In the genomic region with DNA sequence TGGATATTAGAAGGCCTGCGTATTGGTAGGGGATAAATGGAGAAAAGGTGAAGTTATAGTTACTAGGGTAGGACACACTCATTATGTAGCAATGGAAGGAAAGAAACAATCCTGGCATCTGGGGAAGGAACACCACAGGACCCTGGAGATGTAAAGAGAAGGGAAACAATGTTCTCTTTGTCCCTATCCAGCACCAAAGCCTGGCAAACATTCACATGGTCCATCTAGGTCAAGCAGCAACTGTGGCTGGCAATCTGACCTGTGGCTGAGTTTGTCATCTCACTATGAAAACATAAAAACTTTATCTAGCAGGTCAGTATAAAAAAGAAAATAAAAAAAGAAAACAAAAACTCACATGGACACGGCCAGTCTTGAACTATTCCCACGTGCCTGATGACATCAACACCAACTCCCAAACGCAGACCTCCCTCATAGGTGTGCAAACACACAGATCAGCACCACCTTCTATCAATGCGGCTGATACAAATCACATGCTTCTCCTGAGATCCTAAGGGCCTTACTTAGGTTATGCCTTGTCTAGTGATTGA, we compare ENCODE assay signal across 1 cellular context.
TF ChIP-seq lines count a peak whose summit lies in the region.

No MANE protein-coding gene starts in this region.

TF ChIP-seq in HepG2, 621 proteins besides CTCF, POLR2A, EP300 and RAD21 (continues in another document):
- TF ChIP-seq, protein P1, sequence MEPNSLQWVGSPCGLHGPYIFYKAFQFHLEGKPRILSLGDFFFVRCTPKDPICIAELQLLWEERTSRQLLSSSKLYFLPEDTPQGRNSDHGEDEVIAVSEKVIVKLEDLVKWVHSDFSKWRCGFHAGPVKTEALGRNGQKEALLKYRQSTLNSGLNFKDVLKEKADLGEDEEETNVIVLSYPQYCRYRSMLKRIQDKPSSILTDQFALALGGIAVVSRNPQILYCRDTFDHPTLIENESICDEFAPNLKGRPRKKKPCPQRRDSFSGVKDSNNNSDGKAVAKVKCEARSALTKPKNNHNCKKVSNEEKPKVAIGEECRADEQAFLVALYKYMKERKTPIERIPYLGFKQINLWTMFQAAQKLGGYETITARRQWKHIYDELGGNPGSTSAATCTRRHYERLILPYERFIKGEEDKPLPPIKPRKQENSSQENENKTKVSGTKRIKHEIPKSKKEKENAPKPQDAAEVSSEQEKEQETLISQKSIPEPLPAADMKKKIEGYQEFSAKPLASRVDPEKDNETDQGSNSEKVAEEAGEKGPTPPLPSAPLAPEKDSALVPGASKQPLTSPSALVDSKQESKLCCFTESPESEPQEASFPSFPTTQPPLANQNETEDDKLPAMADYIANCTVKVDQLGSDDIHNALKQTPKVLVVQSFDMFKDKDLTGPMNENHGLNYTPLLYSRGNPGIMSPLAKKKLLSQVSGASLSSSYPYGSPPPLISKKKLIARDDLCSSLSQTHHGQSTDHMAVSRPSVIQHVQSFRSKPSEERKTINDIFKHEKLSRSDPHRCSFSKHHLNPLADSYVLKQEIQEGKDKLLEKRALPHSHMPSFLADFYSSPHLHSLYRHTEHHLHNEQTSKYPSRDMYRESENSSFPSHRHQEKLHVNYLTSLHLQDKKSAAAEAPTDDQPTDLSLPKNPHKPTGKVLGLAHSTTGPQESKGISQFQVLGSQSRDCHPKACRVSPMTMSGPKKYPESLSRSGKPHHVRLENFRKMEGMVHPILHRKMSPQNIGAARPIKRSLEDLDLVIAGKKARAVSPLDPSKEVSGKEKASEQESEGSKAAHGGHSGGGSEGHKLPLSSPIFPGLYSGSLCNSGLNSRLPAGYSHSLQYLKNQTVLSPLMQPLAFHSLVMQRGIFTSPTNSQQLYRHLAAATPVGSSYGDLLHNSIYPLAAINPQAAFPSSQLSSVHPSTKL (CRISPR knock-in tag; IDR thresholded peaks at IDR 0.05): peak; percentile 64
- TF ChIP-seq SOX6 (IDR thresholded peaks at IDR 0.05) (no peak), SOX6 (CRISPR knock-in tag; IDR thresholded peaks at IDR 0.05) (peak; percentile 44; the same call in 1 of the 2 replicates), GATAD2A (CRISPR knock-in tag; IDR thresholded peaks at IDR 0.05) (peak; percentile 30; the same call in 1 of the 2 replicates), GTF2F1 (IDR thresholded peaks at IDR 0.05; ENCODE audit: low read length) (no peak), CBX5 (CRISPR knock-in tag; IDR thresholded peaks at IDR 0.05; ENCODE audit: borderline replicate concordance) (no peak), NR2F6 (IDR thresholded peaks at IDR 0.05) (no peak), NR2F6 (CRISPR knock-in tag; IDR thresholded peaks at IDR 0.05) (0 out of 2 replicates have a peak, but pooled peaks have one; percentile 6), MAFK (conservative IDR thresholded peaks at IDR 0.05 in 1 of 2, IDR thresholded peaks at IDR 0.05 in 1 of 2; ENCODE audit: low read length in 2 of 2) (no peak), HOXA9 (CRISPR knock-in tag; IDR thresholded peaks at IDR 0.05; ENCODE audit: borderline replicate concordance) (no peak), MED1 (CRISPR knock-in tag; IDR thresholded peaks at IDR 0.05) (0 out of 2 replicates have a peak, but pooled peaks have one; percentile 8), SOX13 (IDR thresholded peaks at IDR 0.05) (no peak), SOX13 (CRISPR knock-in tag; conservative IDR thresholded peaks at IDR 0.05 in 1 of 2, IDR thresholded peaks at IDR 0.05 in 1 of 2) (peak in 1 of 2 experiments; percentile 50; a peak in 2 of 4 replicates), EHMT2 (IDR thresholded peaks at IDR 0.05; ENCODE audit: borderline replicate concordance, low read depth, low read length) (no peak), HDAC2 (CRISPR knock-in tag; IDR thresholded peaks at IDR 0.05) (peak; percentile 27; the same call in 1 of the 2 replicates), ZNF614 (CRISPR knock-in tag; IDR thresholded peaks at IDR 0.05; ENCODE audit: borderline replicate concordance) (0 out of 2 replicates have a peak, but pooled peaks have one; percentile 35), YEATS4 (CRISPR knock-in tag; IDR thresholded peaks at IDR 0.05; ENCODE audit: borderline replicate concordance) (no peak), CENPX (CRISPR knock-in tag; IDR thresholded peaks at IDR 0.05) (no peak), CENPT (CRISPR knock-in tag; IDR thresholded peaks at IDR 0.05; ENCODE audit: low read depth) (no peak), SKI (IDR thresholded peaks at IDR 0.05; ENCODE audit: partially characterized antibody) (no peak), BHLHE40 (IDR thresholded peaks at IDR 0.05; ENCODE audit: low read length) (no peak), MIXL1 (CRISPR knock-in tag; IDR thresholded peaks at IDR 0.05) (0 out of 2 replicates have a peak, but pooled peaks have one; percentile 11), RARA (CRISPR knock-in tag; IDR thresholded peaks at IDR 0.05) (0 out of 2 replicates have a peak, but pooled peaks have one; percentile 21), CC2D1A (CRISPR knock-in tag; IDR thresholded peaks at IDR 0.05) (no peak), YEATS2 (CRISPR knock-in tag; IDR thresholded peaks at IDR 0.05; ENCODE audit: borderline replicate concordance) (0 out of 2 replicates have a peak, but pooled peaks have one; percentile 14), ZNF572 (CRISPR knock-in tag; IDR thresholded peaks at IDR 0.05) (no peak), ZNF644 (CRISPR knock-in tag; IDR thresholded peaks at IDR 0.05; ENCODE audit: low read depth) (peak; percentile 31; the same call in 1 of the 2 replicates), ZNF331 (CRISPR knock-in tag; IDR thresholded peaks at IDR 0.05) (0 out of 2 replicates have a peak, but pooled peaks have one; percentile 49), KDM3A (CRISPR knock-in tag; IDR thresholded peaks at IDR 0.05; ENCODE audit: low read depth) (no peak), GATAD1 (CRISPR knock-in tag; IDR thresholded peaks at IDR 0.05) (0 out of 2 replicates have a peak, but pooled peaks have one; percentile 30), HHEX (CRISPR knock-in tag; IDR thresholded peaks at IDR 0.05) (no peak), THAP11 (CRISPR knock-in tag; IDR thresholded peaks at IDR 0.05) (peak; percentile 17; the same call in 1 of the 2 replicates), RBM22 (optimal IDR thresholded peaks at IDR 0.05; ENCODE audit: low read length) (no peak), ZNF615 (CRISPR knock-in tag; IDR thresholded peaks at IDR 0.05; ENCODE audit: borderline replicate concordance) (no peak), ZNF547 (CRISPR knock-in tag; IDR thresholded peaks at IDR 0.05) (no peak), HMG20A (CRISPR knock-in tag; IDR thresholded peaks at IDR 0.05; ENCODE audit: borderline replicate concordance) (peak; percentile 50; the same call in 1 of the 2 replicates), ZNF431 (CRISPR knock-in tag; IDR thresholded peaks at IDR 0.05; ENCODE audit: borderline replicate concordance, low read depth) (no peak), PPARG (CRISPR knock-in tag; conservative IDR thresholded peaks at IDR 0.05) (peak; percentile 26; the same call in 1 of the 2 replicates), EZH2 (conservative IDR thresholded peaks at IDR 0.05; ENCODE audit: low read depth, low read length) (no peak)
- TF ChIP-seq, protein P2, sequence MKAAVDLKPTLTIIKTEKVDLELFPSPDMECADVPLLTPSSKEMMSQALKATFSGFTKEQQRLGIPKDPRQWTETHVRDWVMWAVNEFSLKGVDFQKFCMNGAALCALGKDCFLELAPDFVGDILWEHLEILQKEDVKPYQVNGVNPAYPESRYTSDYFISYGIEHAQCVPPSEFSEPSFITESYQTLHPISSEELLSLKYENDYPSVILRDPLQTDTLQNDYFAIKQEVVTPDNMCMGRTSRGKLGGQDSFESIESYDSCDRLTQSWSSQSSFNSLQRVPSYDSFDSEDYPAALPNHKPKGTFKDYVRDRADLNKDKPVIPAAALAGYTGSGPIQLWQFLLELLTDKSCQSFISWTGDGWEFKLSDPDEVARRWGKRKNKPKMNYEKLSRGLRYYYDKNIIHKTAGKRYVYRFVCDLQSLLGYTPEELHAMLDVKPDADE (CRISPR knock-in tag; IDR thresholded peaks at IDR 0.05): no peak
- TF ChIP-seq, protein P3, sequence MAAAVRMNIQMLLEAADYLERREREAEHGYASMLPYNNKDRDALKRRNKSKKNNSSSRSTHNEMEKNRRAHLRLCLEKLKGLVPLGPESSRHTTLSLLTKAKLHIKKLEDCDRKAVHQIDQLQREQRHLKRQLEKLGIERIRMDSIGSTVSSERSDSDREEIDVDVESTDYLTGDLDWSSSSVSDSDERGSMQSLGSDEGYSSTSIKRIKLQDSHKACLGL (CRISPR knock-in tag; IDR thresholded peaks at IDR 0.05): no peak
- TF ChIP-seq, protein P4, sequence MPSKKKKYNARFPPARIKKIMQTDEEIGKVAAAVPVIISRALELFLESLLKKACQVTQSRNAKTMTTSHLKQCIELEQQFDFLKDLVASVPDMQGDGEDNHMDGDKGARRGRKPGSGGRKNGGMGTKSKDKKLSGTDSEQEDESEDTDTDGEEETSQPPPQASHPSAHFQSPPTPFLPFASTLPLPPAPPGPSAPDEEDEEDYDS (CRISPR knock-in tag; IDR thresholded peaks at IDR 0.05): peak; percentile 24; the same call in 1 of the 2 replicates
- TF ChIP-seq, protein P5, sequence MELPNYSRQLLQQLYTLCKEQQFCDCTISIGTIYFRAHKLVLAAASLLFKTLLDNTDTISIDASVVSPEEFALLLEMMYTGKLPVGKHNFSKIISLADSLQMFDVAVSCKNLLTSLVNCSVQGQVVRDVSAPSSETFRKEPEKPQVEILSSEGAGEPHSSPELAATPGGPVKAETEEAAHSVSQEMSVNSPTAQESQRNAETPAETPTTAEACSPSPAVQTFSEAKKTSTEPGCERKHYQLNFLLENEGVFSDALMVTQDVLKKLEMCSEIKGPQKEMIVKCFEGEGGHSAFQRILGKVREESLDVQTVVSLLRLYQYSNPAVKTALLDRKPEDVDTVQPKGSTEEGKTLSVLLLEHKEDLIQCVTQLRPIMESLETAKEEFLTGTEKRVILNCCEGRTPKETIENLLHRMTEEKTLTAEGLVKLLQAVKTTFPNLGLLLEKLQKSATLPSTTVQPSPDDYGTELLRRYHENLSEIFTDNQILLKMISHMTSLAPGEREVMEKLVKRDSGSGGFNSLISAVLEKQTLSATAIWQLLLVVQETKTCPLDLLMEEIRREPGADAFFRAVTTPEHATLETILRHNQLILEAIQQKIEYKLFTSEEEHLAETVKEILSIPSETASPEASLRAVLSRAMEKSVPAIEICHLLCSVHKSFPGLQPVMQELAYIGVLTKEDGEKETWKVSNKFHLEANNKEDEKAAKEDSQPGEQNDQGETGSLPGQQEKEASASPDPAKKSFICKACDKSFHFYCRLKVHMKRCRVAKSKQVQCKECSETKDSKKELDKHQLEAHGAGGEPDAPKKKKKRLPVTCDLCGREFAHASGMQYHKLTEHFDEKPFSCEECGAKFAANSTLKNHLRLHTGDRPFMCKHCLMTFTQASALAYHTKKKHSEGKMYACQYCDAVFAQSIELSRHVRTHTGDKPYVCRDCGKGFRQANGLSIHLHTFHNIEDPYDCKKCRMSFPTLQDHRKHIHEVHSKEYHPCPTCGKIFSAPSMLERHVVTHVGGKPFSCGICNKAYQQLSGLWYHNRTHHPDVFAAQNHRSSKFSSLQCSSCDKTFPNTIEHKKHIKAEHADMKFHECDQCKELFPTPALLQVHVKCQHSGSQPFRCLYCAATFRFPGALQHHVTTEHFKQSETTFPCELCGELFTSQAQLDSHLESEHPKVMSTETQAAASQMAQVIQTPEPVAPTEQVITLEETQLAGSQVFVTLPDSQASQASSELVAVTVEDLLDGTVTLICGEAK (IDR thresholded peaks at IDR 0.05): no peak
- TF ChIP-seq, protein P5 (CRISPR knock-in tag; IDR thresholded peaks at IDR 0.05): peak; percentile 25; the same call in 1 of the 2 replicates
- TF ChIP-seq, protein P6, sequence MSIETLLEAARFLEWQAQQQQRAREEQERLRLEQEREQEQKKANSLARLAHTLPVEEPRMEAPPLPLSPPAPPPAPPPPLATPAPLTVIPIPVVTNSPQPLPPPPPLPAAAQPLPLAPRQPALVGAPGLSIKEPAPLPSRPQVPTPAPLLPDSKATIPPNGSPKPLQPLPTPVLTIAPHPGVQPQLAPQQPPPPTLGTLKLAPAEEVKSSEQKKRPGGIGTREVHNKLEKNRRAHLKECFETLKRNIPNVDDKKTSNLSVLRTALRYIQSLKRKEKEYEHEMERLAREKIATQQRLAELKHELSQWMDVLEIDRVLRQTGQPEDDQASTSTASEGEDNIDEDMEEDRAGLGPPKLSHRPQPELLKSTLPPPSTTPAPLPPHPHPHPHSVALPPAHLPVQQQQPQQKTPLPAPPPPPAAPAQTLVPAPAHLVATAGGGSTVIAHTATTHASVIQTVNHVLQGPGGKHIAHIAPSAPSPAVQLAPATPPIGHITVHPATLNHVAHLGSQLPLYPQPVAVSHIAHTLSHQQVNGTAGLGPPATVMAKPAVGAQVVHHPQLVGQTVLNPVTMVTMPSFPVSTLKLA (IDR thresholded peaks at IDR 0.05): peak; percentile 96
- TF ChIP-seq, protein P7, sequence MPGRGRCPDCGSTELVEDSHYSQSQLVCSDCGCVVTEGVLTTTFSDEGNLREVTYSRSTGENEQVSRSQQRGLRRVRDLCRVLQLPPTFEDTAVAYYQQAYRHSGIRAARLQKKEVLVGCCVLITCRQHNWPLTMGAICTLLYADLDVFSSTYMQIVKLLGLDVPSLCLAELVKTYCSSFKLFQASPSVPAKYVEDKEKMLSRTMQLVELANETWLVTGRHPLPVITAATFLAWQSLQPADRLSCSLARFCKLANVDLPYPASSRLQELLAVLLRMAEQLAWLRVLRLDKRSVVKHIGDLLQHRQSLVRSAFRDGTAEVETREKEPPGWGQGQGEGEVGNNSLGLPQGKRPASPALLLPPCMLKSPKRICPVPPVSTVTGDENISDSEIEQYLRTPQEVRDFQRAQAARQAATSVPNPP (CRISPR knock-in tag; IDR thresholded peaks at IDR 0.05): no peak
